Comparison of ENCODE assay signal across 8 cellular contexts in the genomic region with DNA sequence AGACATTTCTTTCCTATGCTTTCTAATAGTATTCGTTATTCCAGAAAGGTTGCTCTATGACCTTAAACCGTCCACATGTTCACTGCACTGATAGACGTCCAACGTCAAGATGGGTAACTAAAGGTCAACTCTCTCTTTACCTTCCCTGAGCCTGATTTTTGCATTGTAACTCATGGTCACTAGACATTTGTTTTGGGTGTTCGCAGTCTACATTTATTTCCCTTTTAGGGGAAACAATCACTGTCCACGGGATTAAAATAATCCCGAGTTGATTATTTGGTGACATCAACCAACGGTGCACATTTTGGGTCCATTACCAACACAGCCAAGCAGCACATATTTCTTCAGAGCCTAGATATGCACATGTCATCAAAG. TPM values are rescaled to one million over a fixed set of nuclear protein-coding genes. Genes with fewer than 3 reads are reported as not detected.
A peak's percentile ranks its signal among the peaks of the same experiment; 100 is the strongest.
DNase-seq lines count a peak whose midpoint lies in the region; ATAC-seq, FAIRE-seq and TF ChIP-seq lines count a peak whose summit lies in the region.

No MANE protein-coding gene starts in this region.

- 42 to 56% methylated on average over 8 of the region's 8 CpGs for WGBS in mesodermal cell (ENCODE audit: insufficient coverage in 2 of 2), 2 experiments

- peak; percentile 51 for FAIRE-seq in D721Med (lab: Jason Lieb, UNC)

- TF ChIP-seq POLR2A in breast epithelium (IDR thresholded peaks at IDR 0.05), result no peak

- no peaks in the 10 kb centered on the region for H3K36me3 ChIP-seq in breast epithelium
- H3K36me3 ChIP-seq in mesodermal cell (ENCODE audit: control insufficient read depth, insufficient read depth, low read length), result no peaks in the 10 kb centered on the region

- intact Hi-C loops in breast epithelium (cut with DNase I; ENCODE audit: low total_unique reads), result no loop called here

- TF ChIP-seq CTCF in D721Med (IDR thresholded peaks at IDR 0.05; ENCODE audit: insufficient read depth, missing control alignments) (no peak), HL-60 (IDR thresholded peaks at IDR 0.05; ENCODE audit: insufficient read depth, low read length) (no peak), breast epithelium (IDR thresholded peaks at IDR 0.05) (no peak)

- H3K4me3 ChIP-seq in HL-60 (replicated peaks; ENCODE audit: insufficient read depth, low read length), result peak overlapping the region; percentile 93
- peak overlapping the region; percentile 80 to 94 (median 90) for H3K4me3 ChIP-seq in breast epithelium
- H3K4me3 ChIP-seq in mesodermal cell (ENCODE audit: extremely low read depth, insufficient read depth, low read length, poor library complexity, severe bottlenecking), result peak overlapping the region; percentile 75

- in situ Hi-C loops in KBM-7 (cut with MboI; ENCODE audit: low pct_unique_long_range_greater_than_20kb, low sequenced_read_pairs), result no loop called here

- DNase-seq in D721Med (ENCODE audit: insufficient read length, low spot score) (no peak), HL-60 (ENCODE audit: low read depth in 1 of 2, low spot score in 1 of 2) (no peak), breast epithelium (ENCODE audit: low spot score in 2 of 2) (no peak), activated gamma-delta T cell (lab: John Stamatoyannopoulos, UW) (no peak), KBM-7 (no peak)

- H3K9me3 ChIP-seq in breast epithelium, result no peaks in the 10 kb centered on the region
- no peaks in the 10 kb centered on the region for H3K9me3 ChIP-seq in mesodermal cell (ENCODE audit: control insufficient read depth, low read length)

- ATAC-seq in HG03469 (IDR thresholded peaks at IDR 0.05; ENCODE audit: unreplicated experiment), result no peak
- ATAC-seq in GM21825 (IDR thresholded peaks at IDR 0.05; ENCODE audit: unreplicated experiment), result no peak

- H3K27me3 ChIP-seq in HL-60 (ENCODE audit: insufficient read depth, poor library complexity, severe bottlenecking) (no peaks in the 10 kb centered on the region), breast epithelium (no peaks in the 10 kb centered on the region)

- H3K4me1 ChIP-seq in breast epithelium (no peaks in the 10 kb centered on the region), mesodermal cell (ENCODE audit: control insufficient read depth, insufficient read depth, low read length, poor library complexity, severe bottlenecking) (no peaks in the 10 kb centered on the region)

- H3K27ac ChIP-seq in HL-60 (replicated peaks) (peak overlapping the region; percentile 49), breast epithelium (peak overlapping the region; percentile 92 to 94), mesodermal cell (ENCODE audit: low read depth, low read length, severe bottlenecking) (peak overlapping the region; percentile 30)

RNA-seq across cellular contexts. Expression of gene HADH, which starts 0.5 kb away (rescaled TPM):
- total RNA-seq in breast epithelium, result 100 to 1,000 TPM in 1 of 3 donors, 10 to 100 TPM in 2; 48.8 to 152 (median 77.7) TPM
- 49.8 TPM for polyA plus RNA-seq in mesodermal cell (2013, experiment 1 of 2)
- 49.9 TPM for polyA plus RNA-seq in mesodermal cell (2013, experiment 2 of 2)

RNA-seq across cellular contexts. Expression of gene CYP2U1, which starts 57.8 kb away (rescaled TPM):
- 10 to 100 TPM; 10.2 to 19.5 (median 12.6) TPM for total RNA-seq in breast epithelium
- polyA plus RNA-seq in mesodermal cell (2013, experiment 1 of 2), result 3.3 TPM
- polyA plus RNA-seq in mesodermal cell (2013, experiment 2 of 2), result 2.9 TPM

Comparison
In these comparisons a context has a peak if more than half of its experiments do, and no peak if none do; other contexts are left out.
1. H3K27ac ChIP-seq: peak in every context shown above with its lines; median percentile 93 in breast epithelium; 49 in HL-60; 30 in mesodermal cell.